28 cellular contexts compared by ENCODE assay signal in the genomic region with DNA sequence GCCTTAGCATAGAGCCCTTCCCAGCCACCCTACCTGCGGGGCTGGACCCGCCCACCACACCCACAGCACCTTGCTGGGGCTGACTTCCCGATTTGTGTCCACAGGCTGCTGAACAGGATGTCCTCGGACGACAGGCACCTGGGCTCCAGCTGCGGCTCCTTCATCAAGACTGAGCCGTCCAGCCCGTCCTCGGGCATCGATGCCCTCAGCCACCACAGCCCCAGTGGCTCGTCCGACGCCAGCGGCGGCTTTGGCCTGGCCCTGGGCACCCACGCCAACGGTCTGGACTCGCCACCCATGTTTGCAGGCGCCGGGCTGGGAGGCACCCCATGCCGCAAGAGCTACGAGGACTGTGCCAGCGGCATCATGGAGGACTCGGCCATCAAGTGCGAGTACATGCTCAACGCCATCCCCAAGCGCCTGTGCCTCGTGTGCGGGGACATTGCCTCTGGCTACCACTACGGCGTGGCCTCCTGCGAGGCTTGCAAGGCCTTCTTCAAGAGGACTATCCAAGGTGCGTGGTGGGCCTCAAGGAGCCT.
"Had no signal": no experiment of that assay in that cellular context is flagged by ENCODE, and none has a peak within 500 bp of the region (broad histone marks: within the 10 kb centered on the region; RNA-seq: fewer than 3 reads in every experiment).

No MANE protein-coding gene starts in this region.

- H3K9ac ChIP-seq: parathyroid adenoma had no signal

- H3K4me3 Mint-ChIP-seq: naive thymus-derived CD8-positive, alpha-beta T cell; natural killer cell treated with Interleukin-12 subunit alpha and Interleukin-12 subunit beta and Interleukin-15 and Interleukin-18, amount 100 ng/mL, for 72 hours; nephron progenitor cell; neural crest cell; stimulated activated effector memory CD8-positive, alpha-beta T cell treated with anti-CD3 and anti-CD28 coated beads, Interleukin-12 subunit alpha, Interleukin-12 subunit beta, amount 100 ng/mL, for 72 hours; stimulated activated naive B cell treated with anti-CD40 and anti-IgM and Interleukin-4, amounts not matched to agents 10 μg/mL and 1 μg/mL and 100 μg/mL, for 72 hours; stimulated activated naive CD8-positive, alpha-beta T cell treated with anti-CD3 and anti-CD28 coated beads, Interleukin-15, Interleukin-2, amounts not matched to agents 100 ng/mL and 50 ng/mL, for 24 hours had no signal

- H3K4me3 ChIP-seq: ovary, psoas muscle, right lobe of liver, sigmoid colon, stomach, thoracic aorta, thyroid gland, tibial nerve, vagina had no signal

- H3K27ac ChIP-seq: ovary, parathyroid adenoma, psoas muscle, right lobe of liver, sigmoid colon, stomach, thoracic aorta, thyroid gland, tibial nerve, vagina had no signal

- H3K9me3 Mint-ChIP-seq: naive thymus-derived CD8-positive, alpha-beta T cell; natural killer cell treated with Interleukin-12 subunit alpha and Interleukin-12 subunit beta and Interleukin-15 and Interleukin-18, amount 100 ng/mL, for 72 hours; nephron progenitor cell; neural crest cell; stimulated activated effector memory CD8-positive, alpha-beta T cell treated with anti-CD3 and anti-CD28 coated beads, Interleukin-12 subunit alpha, Interleukin-12 subunit beta, amount 100 ng/mL, for 72 hours; stimulated activated naive B cell treated with anti-CD40 and anti-IgM and Interleukin-4, amounts not matched to agents 10 μg/mL and 1 μg/mL and 100 μg/mL, for 72 hours; stimulated activated naive CD8-positive, alpha-beta T cell treated with anti-CD3 and anti-CD28 coated beads, Interleukin-15, Interleukin-2, amounts not matched to agents 100 ng/mL and 50 ng/mL, for 24 hours had no signal

- H3K27me3 ChIP-seq: ovary, right lobe of liver, sigmoid colon, thyroid gland, tibial nerve, vagina had no signal

- H3K9me3 ChIP-seq: ovary, psoas muscle, right lobe of liver, sigmoid colon, stomach, thoracic aorta, thyroid gland, vagina had no signal

- H2AFZ ChIP-seq: parathyroid adenoma had no signal

- H3K36me3 Mint-ChIP-seq: naive thymus-derived CD8-positive, alpha-beta T cell; natural killer cell treated with Interleukin-12 subunit alpha and Interleukin-12 subunit beta and Interleukin-15 and Interleukin-18, amount 100 ng/mL, for 72 hours; stimulated activated effector memory CD8-positive, alpha-beta T cell treated with anti-CD3 and anti-CD28 coated beads, Interleukin-12 subunit alpha, Interleukin-12 subunit beta, amount 100 ng/mL, for 72 hours; stimulated activated naive B cell treated with anti-CD40 and anti-IgM and Interleukin-4, amounts not matched to agents 10 μg/mL and 1 μg/mL and 100 μg/mL, for 72 hours had no signal

- H3K27ac Mint-ChIP-seq: naive thymus-derived CD8-positive, alpha-beta T cell; natural killer cell treated with Interleukin-12 subunit alpha and Interleukin-12 subunit beta and Interleukin-15 and Interleukin-18, amount 100 ng/mL, for 72 hours; nephron progenitor cell; progenitor cell of endocrine pancreas; stimulated activated effector memory CD8-positive, alpha-beta T cell treated with anti-CD3 and anti-CD28 coated beads, Interleukin-12 subunit alpha, Interleukin-12 subunit beta, amount 100 ng/mL, for 72 hours; stimulated activated naive B cell treated with anti-CD40 and anti-IgM and Interleukin-4, amounts not matched to agents 10 μg/mL and 1 μg/mL and 100 μg/mL, for 72 hours; stimulated activated naive CD8-positive, alpha-beta T cell treated with anti-CD3 and anti-CD28 coated beads, Interleukin-15, Interleukin-2, amounts not matched to agents 100 ng/mL and 50 ng/mL, for 24 hours had no signal

- H3K27me3 Mint-ChIP-seq: stimulated activated naive CD8-positive, alpha-beta T cell treated with anti-CD3 and anti-CD28 coated beads, Interleukin-15, Interleukin-2, amounts not matched to agents 100 ng/mL and 50 ng/mL, for 24 hours had no signal

- H3K4me1 ChIP-seq: parathyroid adenoma, psoas muscle, right lobe of liver, sigmoid colon, stomach, tibial nerve, vagina had no signal

- DNase-seq: naive thymus-derived CD8-positive, alpha-beta T cell; nephron progenitor cell; occipital lobe; ovary; posterior cingulate gyrus; psoas muscle; right cardiac atrium; right lobe of liver; sigmoid colon; small intestine; stimulated activated CD4-positive, alpha-beta T cell treated with anti-CD3 and anti-CD28 coated beads, Interleukin-15, amount 100 ng/mL, for 24 hours; stimulated activated CD4-positive, alpha-beta T cell treated with anti-CD3 and anti-CD28 coated beads, Interleukin-2, amount 100 ng/mL, for 24 hours; stimulated activated CD4-positive, alpha-beta T cell treated with anti-CD3 and anti-CD28 coated beads, Interleukin-2, amount 100 ng/mL, for 48 hours; stimulated activated CD4-positive, alpha-beta T cell treated with anti-CD3 and anti-CD28 coated beads, Interleukin-4, amount 100 ng/mL, for 24 hours; stimulated activated naive B cell treated with anti-CD40 and anti-IgM and Interleukin-4, amounts not matched to agents 10 μg/mL and 1 μg/mL and 100 μg/mL, for 72 hours; stimulated activated naive CD4-positive, alpha-beta T cell treated with Interleukin-2 at 50 U/mL for 16 hours; stomach; thyroid gland; trophoblast cell had no signal

- H3K36me3 ChIP-seq: ovary, right lobe of liver, sigmoid colon, stomach, thoracic aorta, thyroid gland, tibial nerve, vagina had no signal

- ATAC-seq: naive thymus-derived CD8-positive, alpha-beta T cell; psoas muscle; stimulated activated effector memory CD8-positive, alpha-beta T cell treated with anti-CD3 and anti-CD28 coated beads, Interleukin-12 subunit alpha, Interleukin-12 subunit beta, amount 100 ng/mL, for 72 hours; stimulated activated naive B cell treated with anti-CD40 and anti-IgM and Interleukin-4, amounts not matched to agents 10 μg/mL and 1 μg/mL and 100 μg/mL, for 72 hours had no signal

- H3K4me1 Mint-ChIP-seq: naive thymus-derived CD8-positive, alpha-beta T cell; neural crest cell; stimulated activated effector memory CD8-positive, alpha-beta T cell treated with anti-CD3 and anti-CD28 coated beads, Interleukin-12 subunit alpha, Interleukin-12 subunit beta, amount 100 ng/mL, for 72 hours; stimulated activated naive B cell treated with anti-CD40 and anti-IgM and Interleukin-4, amounts not matched to agents 10 μg/mL and 1 μg/mL and 100 μg/mL, for 72 hours had no signal
